Comparison of ENCODE assay signal across 8 cellular contexts in genomic region chr3:161559177-161559998, GRCh38.
DNase-seq lines count a peak whose midpoint lies in the region; ATAC-seq and TF ChIP-seq lines count a peak whose summit lies in the region.

No MANE protein-coding gene starts in this region.

- H3K9me3 ChIP-seq in BE2C (no peaks in the 10 kb centered on the region), RWPE2 (ENCODE audit: severe bottlenecking) (no peaks in the 10 kb centered on the region)

- H3K4me1 ChIP-seq in BE2C (no peaks in the 10 kb centered on the region), RWPE2 (ENCODE audit: insufficient read depth, poor library complexity, severe bottlenecking) (no peaks in the 10 kb centered on the region)

- peak; percentile 45; the same call in 1 of the 3 replicates for ATAC-seq in RWPE2 (ENCODE audit: low read depth)
- ATAC-seq in HG02970 (IDR thresholded peaks at IDR 0.05; ENCODE audit: low FRiP score, unreplicated experiment) = no peak

- H3K27me3 ChIP-seq in BE2C (no peaks in the 10 kb centered on the region), RWPE2 (ENCODE audit: insufficient read depth, poor library complexity, severe bottlenecking) (peaks cover 3% of the 10 kb centered on the region)

- TF ChIP-seq CTCF in BE2C (IDR thresholded peaks at IDR 0.05; ENCODE audit: low read depth, low read length) = peak; percentile 96
- peak; percentile 28 for TF ChIP-seq CTCF in GM20000 (IDR thresholded peaks at IDR 0.05; ENCODE audit: extremely low read depth, missing control alignments)
- TF ChIP-seq CTCF in RWPE2 (IDR thresholded peaks at IDR 0.05; ENCODE audit: poor library complexity, severe bottlenecking) = peak; percentile 71
- TF ChIP-seq CTCF in fibroblast of pulmonary artery (IDR thresholded peaks at IDR 0.05; ENCODE audit: low read length, missing control alignments) = peak; percentile 88

- H3K36me3 ChIP-seq in BE2C (no peaks in the 10 kb centered on the region), RWPE2 (ENCODE audit: low read depth) (no peaks in the 10 kb centered on the region)

- no peak overlapping the region for H3K27ac ChIP-seq in RWPE2 (ENCODE audit: poor library complexity, severe bottlenecking)

- DNase-seq in BE2C = no peak
- peak; percentile 12 for DNase-seq in GM20000 (ENCODE audit: low spot score)
- DNase-seq in NAMALWA (ENCODE audit: low spot score) = peak; percentile 69
- DNase-seq in RWPE2 (ENCODE audit: low spot score) = no peak
- peak; percentile 59 for DNase-seq in fibroblast of pulmonary artery (ENCODE audit: low read depth)
- peak; percentile 52 for DNase-seq in putamen (ENCODE audit: low spot score)
- no peak for DNase-seq in central memory CD4-positive, alpha-beta T cell

- H3K4me3 ChIP-seq in BE2C (ENCODE audit: low read depth, low read length) (no peak overlapping the region), RWPE2 (ENCODE audit: severe bottlenecking) (no peak overlapping the region), fibroblast of pulmonary artery (replicated peaks; ENCODE audit: low read depth, low read length) (no peak overlapping the region)

Comparison
In these comparisons a context has a peak if more than half of its experiments do, and no peak if none do; other contexts are left out.
1. DNase-seq: peak in GM20000 (single experiment), NAMALWA (single experiment), fibroblast of pulmonary artery (single experiment) and putamen (single experiment); none in BE2C (single experiment), RWPE2 (single experiment) and central memory CD4-positive, alpha-beta T cell (single experiment).
2. CTCF ChIP-seq: peak in every context shown above with its lines; median percentile 96 in BE2C; 88 in fibroblast of pulmonary artery; 71 in RWPE2; 28 in GM20000.